ENCODE assay signal across 22 cellular contexts in the genomic region with DNA sequence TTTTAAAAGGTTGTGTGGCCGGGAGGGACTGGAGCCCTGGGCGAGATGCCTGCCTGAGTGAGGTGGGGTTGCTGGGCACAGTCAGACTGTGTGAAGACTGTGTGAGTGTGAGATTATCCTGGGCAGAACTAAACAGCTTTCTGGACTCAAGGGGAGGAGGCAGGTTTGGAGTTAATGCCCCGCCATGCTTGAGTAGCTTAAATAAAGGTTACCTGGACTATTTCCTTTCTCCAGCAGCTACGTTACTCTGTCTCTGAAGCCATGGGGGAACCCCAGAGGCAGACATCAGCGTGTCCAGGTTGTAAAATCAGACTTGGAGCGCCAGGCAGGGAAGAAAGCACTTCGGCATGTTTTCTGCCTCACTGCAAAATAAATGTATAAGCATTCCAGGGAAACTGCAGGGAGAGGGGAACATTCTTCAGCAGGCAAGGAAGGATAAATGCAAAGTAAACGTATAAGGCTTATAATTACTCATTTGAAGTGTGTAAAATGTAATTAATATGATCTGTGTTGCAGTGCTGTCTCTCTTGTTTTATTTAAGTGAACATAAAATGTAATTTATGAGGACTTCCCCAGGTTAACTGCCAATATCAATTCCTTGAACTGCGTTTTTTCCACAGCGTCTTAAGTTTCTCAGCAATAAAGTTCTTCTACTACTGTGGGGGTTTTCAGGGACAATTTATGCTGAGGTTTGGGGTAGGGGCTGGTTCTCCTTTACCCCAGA.
DNase-seq lines count a peak whose midpoint lies in the region; TF ChIP-seq lines count a peak whose summit lies in the region.
"Had no signal": no experiment of that assay in that cellular context is flagged by ENCODE, and none has a peak within 500 bp of the region (broad histone marks: within the 10 kb centered on the region; RNA-seq: fewer than 3 reads in every experiment).

No MANE protein-coding gene starts in this region.

- H3K36me3 ChIP-seq in thyroid gland = no peaks in the 10 kb centered on the region
- H3K36me3 ChIP-seq: MG63, SJCRH30, tibial nerve had no signal

- H3K9me3 Mint-ChIP-seq in T-helper 1 cell treated with Interleukin-12 subunit alpha and Interleukin-12 subunit beta and Interleukin-4 antibody, amounts not matched to agents 30 μg/mL and 1 μg/mL, for 36 hours = no peaks in the 10 kb centered on the region
- no peaks in the 10 kb centered on the region for H3K9me3 Mint-ChIP-seq in mesothelial cell of epicardium
- H3K9me3 Mint-ChIP-seq: central memory CD8-positive, alpha-beta T cell had no signal

- peaks cover 31% of the 10 kb centered on the region for H3K36me3 Mint-ChIP-seq in T-helper 1 cell treated with Interleukin-12 subunit alpha and Interleukin-12 subunit beta and Interleukin-4 antibody, amounts not matched to agents 30 μg/mL and 1 μg/mL, for 36 hours (ENCODE audit: low read depth)
- no peaks in the 10 kb centered on the region for H3K36me3 Mint-ChIP-seq in mesothelial cell of epicardium

- H3K4me1 ChIP-seq in thyroid gland = peaks cover 0 to 4% of the 10 kb centered on the region in 2 donors
- H3K4me1 ChIP-seq: SJCRH30, tibial nerve had no signal

- intact Hi-C loops in thyroid gland (cut with DNase I) = no loop called here

- no peak for DNase-seq in T-helper 1 cell
- DNase-seq in astrocyte of the hippocampus (ENCODE audit: low read depth, low spot score) = peak; percentile 25
- no peak for DNase-seq in mesothelial cell of epicardium (ENCODE audit: low spot score in 2 of 2, unreplicated experiment in 2 of 2)
- peak; percentile 26 to 27 for DNase-seq in thyroid gland
- no peak for DNase-seq in C1 segment of cervical spinal cord (lab: John Stamatoyannopoulos, UW)
- no peak for DNase-seq in cerebellar cortex (ENCODE audit: low spot score)
- no peak for DNase-seq in anterior cingulate cortex (lab: John Stamatoyannopoulos, UW)
- DNase-seq: activated CD4-positive, alpha-beta T cell treated with anti-CD3 and anti-CD28 coated beads, Interleukin-2, amount 50 U/mL, for 1 hour; activated naive CD8-positive, alpha-beta T cell treated with anti-CD3 and anti-CD28 coated beads, Interleukin-2, amount 10 ng/mL, durations not matched to agents 7 days and 5 days; activated T-cell treated with anti-CD3 and anti-CD28 coated beads, Interleukin-2, amount 50 U/mL, for 48 hours; foreskin fibroblast; H7; MG63; NCI-H2029 treated with DMSO at 0.1 percent for 48 hours; SJCRH30; stimulated activated CD4-positive, alpha-beta T cell treated with anti-CD3 and anti-CD28 coated beads, Interleukin-4, amount 100 ng/mL, for 1 hour; stimulated activated CD8-positive, alpha-beta memory T cell treated with anti-CD3 and anti-CD28 coated beads, Interleukin-4, amount 100 ng/mL, for 48 hours had no signal

- H3K4me3 Mint-ChIP-seq in T-helper 1 cell treated with Interleukin-12 subunit alpha and Interleukin-12 subunit beta and Interleukin-4 antibody, amounts not matched to agents 30 μg/mL and 1 μg/mL, for 36 hours = no peak overlapping the region
- peak overlapping the region; percentile 22 for H3K4me3 Mint-ChIP-seq in mesothelial cell of epicardium
- H3K4me3 Mint-ChIP-seq: activated naive CD8-positive, alpha-beta T cell treated with anti-CD3 and anti-CD28 coated beads, Interleukin-2, amount 10 ng/mL, durations not matched to agents 7 days and 5 days; central memory CD8-positive, alpha-beta T cell; neural crest cell had no signal

- H3K27ac Mint-ChIP-seq in T-helper 1 cell treated with Interleukin-12 subunit alpha and Interleukin-12 subunit beta and Interleukin-4 antibody, amounts not matched to agents 30 μg/mL and 1 μg/mL, for 36 hours = peak overlapping the region; percentile 49
- H3K27ac Mint-ChIP-seq in mesothelial cell of epicardium = peak overlapping the region; percentile 78
- H3K27ac Mint-ChIP-seq: activated naive CD8-positive, alpha-beta T cell treated with anti-CD3 and anti-CD28 coated beads, Interleukin-2, amount 10 ng/mL, durations not matched to agents 7 days and 5 days had no signal

- H3K27ac ChIP-seq in thyroid gland = no peak overlapping the region
- H3K27ac ChIP-seq: SJCRH30, tibial nerve had no signal

- H3K4me3 ChIP-seq in thyroid gland (replicated peaks in 1 of 3) = no peak overlapping the region
- H3K4me3 ChIP-seq: lung, MG63, SJCRH30, tibial nerve had no signal

- H3K27me3 ChIP-seq in thyroid gland = no peaks in the 10 kb centered on the region
- H3K27me3 ChIP-seq: MG63, SJCRH30, tibial nerve had no signal

- TF ChIP-seq CTCF in mesothelial cell of epicardium (IDR thresholded peaks at IDR 0.05; ENCODE audit: unreplicated experiment) (no peak), thyroid gland (IDR thresholded peaks at IDR 0.05) (no peak)

- TF ChIP-seq POLR2A in thyroid gland (IDR thresholded peaks at IDR 0.05) = no peak

- 48 to 50% methylated on average over 10 of the region's 10 CpGs for WGBS in thyroid gland, 2 donors

- H3K27me3 Mint-ChIP-seq in T-helper 1 cell treated with Interleukin-12 subunit alpha and Interleukin-12 subunit beta and Interleukin-4 antibody, amounts not matched to agents 30 μg/mL and 1 μg/mL, for 36 hours (ENCODE audit: low read depth) = no peaks in the 10 kb centered on the region
- no peaks in the 10 kb centered on the region for H3K27me3 Mint-ChIP-seq in mesothelial cell of epicardium (ENCODE audit: low read depth)
- H3K27me3 Mint-ChIP-seq: activated naive CD8-positive, alpha-beta T cell treated with anti-CD3 and anti-CD28 coated beads, Interleukin-2, amount 10 ng/mL, durations not matched to agents 7 days and 5 days; central memory CD8-positive, alpha-beta T cell had no signal

- H3K4me1 Mint-ChIP-seq in T-helper 1 cell treated with Interleukin-12 subunit alpha and Interleukin-12 subunit beta and Interleukin-4 antibody, amounts not matched to agents 30 μg/mL and 1 μg/mL, for 36 hours (ENCODE audit: low read depth) = peaks cover 67% of the 10 kb centered on the region
- peaks cover 13% of the 10 kb centered on the region for H3K4me1 Mint-ChIP-seq in mesothelial cell of epicardium

- H3K9me3 ChIP-seq in thyroid gland = no peaks in the 10 kb centered on the region
- H3K9me3 ChIP-seq: MG63, SJCRH30, tibial nerve had no signal

Comparison
In these comparisons a context has a peak if more than half of its experiments do, and no peak if none do; other contexts are left out.
1. DNase-seq: peak in astrocyte of the hippocampus (single experiment) and thyroid gland (2 of 2); none in T-helper 1 cell (0 of 5), mesothelial cell of epicardium (0 of 2), C1 segment of cervical spinal cord (0 of 14), cerebellar cortex (single experiment) and anterior cingulate cortex (0 of 58).